In the genomic region with DNA sequence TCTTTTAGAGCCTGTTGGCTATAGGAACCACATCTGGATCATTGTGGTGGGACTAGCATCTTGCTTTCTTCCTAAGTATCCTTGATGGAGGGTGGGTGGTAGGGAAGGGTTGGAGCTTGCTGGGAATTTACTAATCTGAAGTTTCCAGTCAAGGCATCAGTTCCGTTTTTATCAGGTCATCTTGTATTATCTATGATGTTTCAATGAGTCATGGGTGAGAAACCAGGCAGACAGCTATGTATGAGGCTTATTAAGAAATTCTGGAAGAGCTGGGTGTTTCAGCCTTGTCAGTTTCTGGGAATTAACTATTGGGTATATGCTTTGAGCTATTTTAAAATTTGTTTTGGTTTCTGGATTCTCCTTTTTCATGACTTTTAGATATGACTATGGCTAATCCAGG, we compare ENCODE assay signal across 13 cellular contexts. TPM values are rescaled to one million over a fixed set of nuclear protein-coding genes. Genes with fewer than 3 reads are reported as not detected.
DNase-seq lines count a peak whose midpoint lies in the region; ATAC-seq and TF ChIP-seq lines count a peak whose summit lies in the region.
"Had no signal": no experiment of that assay in that cellular context is flagged by ENCODE, and none has a peak within 500 bp of the region (broad histone marks: within the 10 kb centered on the region; RNA-seq: fewer than 3 reads in every experiment).

No MANE protein-coding gene starts in this region.

- 32 to 35% methylated on average over 1 of the region's 1 CpG for WGBS in upper lobe of left lung, 2 donors

- H3K27ac ChIP-seq in breast epithelium (peak overlapping the region in 1 of 2 donors; percentile 13), upper lobe of left lung (peak overlapping the region in 3 of 4 donors; percentile 11 to 24 (median 22))
- H3K27ac ChIP-seq: BLaER1 had no signal

- POLR2A ChIA-PET in MCF 10A (lab: Yijun Ruan, JAX) = interaction anchor here (0.7 to 3.0 kb wide), 12 partner anchors 10 to 110 kb away, joined by 3 to 33 read pairs (median 4); a partner anchor contains a TSS

- H3K27me3 Mint-ChIP-seq in MCF 10A (ENCODE audit: insufficient read depth, unreplicated experiment) = no peaks in the 10 kb centered on the region
- H3K27me3 Mint-ChIP-seq: dendritic cell treated with granulocyte-macrophage colony-stimulating factor and Interleukin-4, amounts not matched to agents 40 ng/mL and 50 ng/mL, for 4 days; memory B cell; progenitor cell of endocrine pancreas had no signal

- TF ChIP-seq POLR2A in breast epithelium (IDR thresholded peaks at IDR 0.05) (no peak), upper lobe of left lung (IDR thresholded peaks at IDR 0.05) (no peak)

- H3K9me3 Mint-ChIP-seq in MCF 10A (ENCODE audit: unreplicated experiment) = no peaks in the 10 kb centered on the region
- H3K9me3 Mint-ChIP-seq: dendritic cell treated with granulocyte-macrophage colony-stimulating factor and Interleukin-4, amounts not matched to agents 40 ng/mL and 50 ng/mL, for 4 days; memory B cell had no signal

- ATAC-seq in esophagus mucosa (peak; percentile 78), upper lobe of left lung (ENCODE audit: low FRiP score in 2 of 2) (peak in 1 of 2 donors; percentile 63), GM19324 (IDR thresholded peaks at IDR 0.05; ENCODE audit: low FRiP score, unreplicated experiment) (no peak)

- intact Hi-C loops in MCF 10A (cut with micrococcal nuclease) (no loop called here), breast epithelium (cut with DNase I; ENCODE audit: low total_unique reads) (no loop called here)

- H3K27me3 ChIP-seq in breast epithelium = no peaks in the 10 kb centered on the region
- no peaks in the 10 kb centered on the region for H3K27me3 ChIP-seq in upper lobe of left lung
- H3K27me3 ChIP-seq: BLaER1, heart left ventricle had no signal

- peaks cover 9% of the 10 kb centered on the region for H3K4me1 Mint-ChIP-seq in MCF 10A (ENCODE audit: insufficient read depth, unreplicated experiment)
- H3K4me1 Mint-ChIP-seq: memory B cell had no signal

- no peak for TF ChIP-seq CTCF in MCF 10A (IDR thresholded peaks at IDR 0.05; ENCODE audit: unreplicated experiment)
- TF ChIP-seq CTCF in breast epithelium (IDR thresholded peaks at IDR 0.05) = no peak
- TF ChIP-seq CTCF in upper lobe of left lung (IDR thresholded peaks at IDR 0.05) = no peak

- no peaks in the 10 kb centered on the region for H3K9me3 ChIP-seq in breast epithelium
- H3K9me3 ChIP-seq in upper lobe of left lung = no peaks in the 10 kb centered on the region
- H3K9me3 ChIP-seq: BLaER1, heart left ventricle had no signal

- no peak overlapping the region for H3K4me3 Mint-ChIP-seq in MCF 10A (ENCODE audit: unreplicated experiment)
- H3K4me3 Mint-ChIP-seq: dendritic cell treated with granulocyte-macrophage colony-stimulating factor and Interleukin-4, amounts not matched to agents 40 ng/mL and 50 ng/mL, for 4 days; memory B cell had no signal

- CTCF ChIA-PET in MCF 10A (lab: Yijun Ruan, JAX) = interaction anchor here (0.6 to 3.8 kb wide), 8 partner anchors 9 to 132 kb away, joined by 3 to 20 read pairs (median 3); a partner anchor contains a TSS

- H3K27ac Mint-ChIP-seq in MCF 10A (ENCODE audit: low read depth, unreplicated experiment) = no peak overlapping the region
- H3K27ac Mint-ChIP-seq: dendritic cell treated with granulocyte-macrophage colony-stimulating factor and Interleukin-4, amounts not matched to agents 40 ng/mL and 50 ng/mL, for 4 days; memory B cell; progenitor cell of endocrine pancreas had no signal

- DNase-seq in MCF 10A (ENCODE audit: unreplicated experiment) (peak; percentile 74), breast epithelium (ENCODE audit: low spot score in 2 of 2) (no peak), RPMI7951 (ENCODE audit: low read depth) (peak; percentile 68), upper lobe of left lung (no peak), LoVo (ENCODE audit: low spot score) (no peak), NCI-H345 (lab: John Stamatoyannopoulos, UW) (no peak)
- DNase-seq: heart left ventricle had no signal

- H3K4me3 ChIP-seq in breast epithelium (no peak overlapping the region), upper lobe of left lung (no peak overlapping the region)
- H3K4me3 ChIP-seq: BLaER1, heart left ventricle had no signal

- peaks cover 94% of the 10 kb centered on the region for H3K36me3 Mint-ChIP-seq in MCF 10A (ENCODE audit: insufficient read depth, unreplicated experiment)

- BruUV-seq in MCF 10A (replicated peaks; lab: Mats Ljungman, UMichigan) = no TSS peak

- H3K4me1 ChIP-seq in breast epithelium (no peaks in the 10 kb centered on the region), upper lobe of left lung (peaks cover 0 to 18% (median 7%) of the 10 kb centered on the region in 4 donors)
- H3K4me1 ChIP-seq: BLaER1 had no signal

- peaks cover 3% of the 10 kb centered on the region for H3K36me3 ChIP-seq in breast epithelium
- peaks cover 6 to 88% (median 47%) of the 10 kb centered on the region in 4 donors for H3K36me3 ChIP-seq in upper lobe of left lung

- TF ChIP-seq EP300 in upper lobe of left lung (IDR thresholded peaks at IDR 0.05) = no peak

RNA-seq across cellular contexts. Expression of a gene that starts 11.3 kb away (rescaled TPM):
- total RNA-seq in MCF 10A (2022) (28.4 and 32.6 TPM in 2 replicates), breast epithelium (10 to 100 TPM; 17.9 to 30.8 (median 27.2) TPM), esophagus mucosa (22.6 TPM), upper lobe of left lung (10 to 100 TPM in 4 of 6 donors, 1 to 10 TPM in 2; 5.0 to 34.0 (median 22.8) TPM)
- total RNA-seq in RPMI7951 (2014; rRNA removed; shearing (Covaris generic)) = 43.1 and 48.8 TPM in 2 replicates

RNA-seq across cellular contexts. Expression of a gene that starts 21.5 kb away (rescaled TPM):
- total RNA-seq in MCF 10A (2022) (7.6 and 8.1 TPM in 2 replicates), breast epithelium (10 to 100 TPM; 15.7 to 18.1 (median 16.5) TPM), esophagus mucosa (3.4 TPM), upper lobe of left lung (10 to 100 TPM in 2 of 6 donors, 1 to 10 TPM in 4; 4.2 to 18.3 (median 6.4) TPM)
- total RNA-seq in RPMI7951 (2014; rRNA removed; shearing (Covaris generic)) = 5.3 and 6.6 TPM in 2 replicates

RNA-seq across cellular contexts. Expression of a gene that starts 22.0 kb away (rescaled TPM):
- total RNA-seq in MCF 10A (2022) (26.2 and 40.6 TPM in 2 replicates), breast epithelium (10 to 100 TPM in 1 of 3 donors, 1 to 10 TPM in 2; 4.8 to 12.6 (median 8.2) TPM), esophagus mucosa (20.2 TPM), upper lobe of left lung (10 to 100 TPM in 4 of 6 donors, 1 to 10 TPM in 2; 1.3 to 30.2 (median 16.9) TPM)
- 8.8 and 11.2 TPM in 2 replicates for total RNA-seq in RPMI7951 (2014; rRNA removed; shearing (Covaris generic))

RNA-seq across cellular contexts. Expression of a gene that starts 24.6 kb away (rescaled TPM):
- total RNA-seq in MCF 10A (2022) (1.7 and 1.9 TPM in 2 replicates), breast epithelium (10 to 100 TPM in 1 of 3 donors, 1 to 10 TPM in 2; 3.8 to 17.7 (median 8.8) TPM), esophagus mucosa (1.7 TPM), upper lobe of left lung (10 to 100 TPM in 3 of 6 donors, 1 to 10 TPM in 3; 4.9 to 57.6 (median 8.7) TPM)
- 1.3 and 1.8 TPM in 2 replicates for total RNA-seq in RPMI7951 (2014; rRNA removed; shearing (Covaris generic))

RNA-seq across cellular contexts. Expression of a gene that starts 27.0 kb away (rescaled TPM):
- total RNA-seq in MCF 10A (2022) (12.6 and 27.5 TPM in 2 replicates), breast epithelium (1 to 10 TPM in 1 of 3 donors, under 1 TPM in 2; 0.33 to 2.2 (median 0.48) TPM), esophagus mucosa (1.6 TPM), upper lobe of left lung (1 to 10 TPM in 4 of 6 donors, under 1 TPM in 1, not detected in 1; 0.98 to 5.2 (median 2.5) TPM)
- 1.1 and 1.2 TPM in 2 replicates for total RNA-seq in RPMI7951 (2014; rRNA removed; shearing (Covaris generic))

Comparison
In these comparisons a context has a peak if more than half of its experiments do, and no peak if none do; other contexts are left out.
1. DNase-seq: peak in MCF 10A (single experiment) and RPMI7951 (single experiment); none in breast epithelium (0 of 2), upper lobe of left lung (0 of 2), LoVo (single experiment) and NCI-H345 (single experiment).